In genomic region chr5:159678800-159679392, GRCh38 we compare ENCODE assay signal across 20 cellular contexts.
"Had no signal": no experiment of that assay in that cellular context is flagged by ENCODE, and none has a peak within 500 bp of the region (broad histone marks: within the 10 kb centered on the region; RNA-seq: fewer than 3 reads in every experiment).

No MANE protein-coding gene starts in this region.

- DNase-seq: activated CD4-positive, alpha-beta memory T cell treated with anti-CD3 and anti-CD28 coated beads for 36 hours; activated CD4-positive, alpha-beta T cell treated with anti-CD3 and anti-CD28 coated beads for 1 hour; activated effector memory CD4-positive, alpha-beta T cell treated with Interleukin-2 at 50 U/mL for 16 hours; activated T-cell treated with anti-CD3 and anti-CD28 coated beads, Interleukin-2, amount 50 U/mL, for 1 hour; cerebellar nuclear complex; heart left ventricle; islet precursor cell; left colon; mesenchymal stem cell; nephron progenitor cell; pancreas; psoas muscle; SJCRH30; stimulated activated naive CD4-positive, alpha-beta T cell treated with Interleukin-2 at 50 U/mL for 16 hours; T-cell; tibial artery had no signal

- H3K27ac ChIP-seq: coronary artery, heart left ventricle, pancreas, psoas muscle, SJCRH30, tibial artery, VCaP had no signal

- H3K36me3 ChIP-seq: heart left ventricle, pancreas, SJCRH30, tibial artery had no signal

- H3K36me3 Mint-ChIP-seq: T-cell had no signal

- H3K4me1 ChIP-seq: heart left ventricle, pancreas, psoas muscle, SJCRH30, tibial artery had no signal

- H3K27ac Mint-ChIP-seq: activated CD4-positive, alpha-beta memory T cell treated with anti-CD3 and anti-CD28 coated beads for 36 hours; nephron progenitor cell; T-cell; T-helper 2 cell treated with Interferon-gamma antibody and Interleukin-4, amounts not matched to agents 5 μg/mL and 100 μg/mL, for 36 hours had no signal

- H3K4me3 ChIP-seq: coronary artery, heart left ventricle, pancreas, psoas muscle, SJCRH30, tibial artery had no signal

- H3K9me3 ChIP-seq: pancreas, psoas muscle, SJCRH30 had no signal

- ATAC-seq: heart left ventricle, left colon, pancreas, psoas muscle, right cardiac atrium, T-cell had no signal

- H3K4me3 Mint-ChIP-seq: activated CD4-positive, alpha-beta memory T cell treated with anti-CD3 and anti-CD28 coated beads for 36 hours; nephron progenitor cell; T-cell; T-helper 2 cell treated with Interferon-gamma antibody and Interleukin-4, amounts not matched to agents 5 μg/mL and 100 μg/mL, for 36 hours had no signal

- H3K4me1 Mint-ChIP-seq: nephron progenitor cell, T-cell had no signal

- H3K27me3 ChIP-seq: heart left ventricle, pancreas, SJCRH30, tibial artery had no signal

- H3K27me3 Mint-ChIP-seq: activated CD4-positive, alpha-beta memory T cell treated with anti-CD3 and anti-CD28 coated beads for 36 hours had no signal
